ENCODE assay signal across 18 cellular contexts in genomic region chr11:45811109-45811435, GRCh38. TPM values are rescaled to one million over a fixed set of nuclear protein-coding genes. Genes with fewer than 3 reads are reported as not detected.
DNase-seq lines count a peak whose midpoint lies in the region; ATAC-seq, FAIRE-seq and TF ChIP-seq lines count a peak whose summit lies in the region.
"Had no signal": no experiment of that assay in that cellular context is flagged by ENCODE, and none has a peak within 500 bp of the region (broad histone marks: within the 10 kb centered on the region; RNA-seq: fewer than 3 reads in every experiment).

No MANE protein-coding gene starts in this region.

- TF ChIP-seq RAD21 in K562 (CRISPR knock-in tag; conservative IDR thresholded peaks at IDR 0.05 in 1 of 2, IDR thresholded peaks at IDR 0.05 in 1 of 2) = no peak

- H3K36me3 ChIP-seq in BLaER1 treated with 17β-estradiol and CSF1 and Interleukin-3, amounts not matched to agents 10 nM and 100 nM = peaks cover 24 to 56% (median 36%) of the 10 kb centered on the region in 11 experiments
- peaks cover 42% of the 10 kb centered on the region; the same call in 2 of the 3 replicates for H3K36me3 ChIP-seq in K562 (ENCODE audit: control insufficient read depth, insufficient read depth, low read length)
- peaks cover 0 to 5% of the 10 kb centered on the region in 2 donors for H3K36me3 ChIP-seq in aorta (ENCODE audit: control insufficient read depth in 1 of 2, insufficient read depth in 2 of 2, low read length in 1 of 2)

- peak overlapping the region in 4 of 11 experiments; percentile 19 to 30 (median 28); a peak in 3 of 22 replicates for H3K27ac ChIP-seq in BLaER1 treated with 17β-estradiol and CSF1 and Interleukin-3, amounts not matched to agents 10 nM and 100 nM
- no peak overlapping the region for H3K27ac ChIP-seq in K562 (ENCODE audit: extremely low read depth, low read depth, low read length)
- no peak overlapping the region for H3K27ac ChIP-seq in aorta (ENCODE audit: low read depth in 1 of 2, low read length in 2 of 2)

- TF ChIP-seq POLR2A in K562 (conservative IDR thresholded peaks at IDR 0.05) = no peak

- no TSS peak for BruUV-seq in K562 (replicated peaks; lab: Mats Ljungman, UMichigan)

- no peaks in the 10 kb centered on the region for H3K27me3 Mint-ChIP-seq in progenitor cell of endocrine pancreas

- POLR2A ChIA-PET in K562 (lab: Yijun Ruan, JAX) = interaction anchor here (1.0 kb wide), 1 partner anchor 13 kb away, joined by 6 read pairs; no protein-coding TSS in a partner anchor

- ATAC-seq in K562 = no peak
- ATAC-seq in aorta (ENCODE audit: low FRiP score) = peak; percentile 22
- ATAC-seq: CD8-positive, alpha-beta T cell; GM12878; GM23338 had no signal

- in situ Hi-C loops in K562 (cut with MboI) = no loop called here

- H3K4me1 Mint-ChIP-seq in progenitor cell of endocrine pancreas (ENCODE audit: low read depth) = peaks cover 11% of the 10 kb centered on the region

- TF ChIP-seq CTCF in K562 (IDR thresholded peaks at IDR 0.05 in 2 of 3, conservative IDR thresholded peaks at IDR 0.05 in 1 of 3; ENCODE audit: insufficient read depth in 2 of 3, low read depth in 1 of 3, low read length in 3 of 3) (no peak), progenitor cell of endocrine pancreas (IDR thresholded peaks at IDR 0.05; ENCODE audit: unreplicated experiment) (no peak)

- H3K79me2 ChIP-seq in K562 (ENCODE audit: control insufficient read depth, insufficient read depth, low read length) = peaks cover 17% of the 10 kb centered on the region

- H3K9ac ChIP-seq in BLaER1 treated with 17β-estradiol and CSF1 and Interleukin-3, amounts not matched to agents 10 nM and 100 nM = peak overlapping the region in 1 of 11 experiments; percentile 14; a peak in 2 of 22 replicates
- no peak overlapping the region for H3K9ac ChIP-seq in K562 (ENCODE audit: insufficient read depth in 1 of 2, low read depth in 2 of 2, low read length in 2 of 2)

- H2AFZ ChIP-seq in K562 (ENCODE audit: low read depth, low read length) = no peak overlapping the region
- H2AFZ ChIP-seq: GM23338 had no signal

- no peak for DNase-seq in K562 (ENCODE audit: extremely low read depth in 1 of 4, low spot score in 3 of 4)
- no peak for DNase-seq in progenitor cell of endocrine pancreas (ENCODE audit: low spot score, unreplicated experiment)
- DNase-seq in aorta = no peak
- DNase-seq in COR-L47 (lab: John Stamatoyannopoulos, UW) = no peak
- DNase-seq in Ammon's horn (ENCODE audit: low spot score) = no peak
- DNase-seq in amniotic stem cell (lab: John Stamatoyannopoulos, UW) = no peak
- DNase-seq: ACHN; CD8-positive, alpha-beta T cell; DMS 273 treated with DMSO at 0.1 percent for 48 hours; DMS53; DND-41; EL; HCEC 1CT had no signal

- H3K27me3 ChIP-seq in BLaER1 treated with 17β-estradiol and CSF1 and Interleukin-3, amounts not matched to agents 10 nM and 100 nM = no peaks in the 10 kb centered on the region
- H3K27me3 ChIP-seq in K562 (ENCODE audit: control insufficient read depth in 2 of 2, insufficient read depth in 2 of 2, low read length in 2 of 2) (no peaks in the 10 kb centered on the region), aorta (ENCODE audit: control insufficient read depth in 1 of 2, insufficient read depth in 2 of 2, low read length in 1 of 2) (no peaks in the 10 kb centered on the region)

- intact Hi-C loops in K562 (cut with micrococcal nuclease) (no loop called here), aorta (cut with DNase I) (no loop called here)

- peak overlapping the region in 10 of 11 experiments; percentile 22 to 71 (median 60); a peak in 19 of 22 replicates for H3K4me2 ChIP-seq in BLaER1 treated with 17β-estradiol and CSF1 and Interleukin-3, amounts not matched to agents 10 nM and 100 nM
- no peak overlapping the region for H3K4me2 ChIP-seq in K562 (ENCODE audit: insufficient read depth, low read length)
- H3K4me2 ChIP-seq: GM23338 had no signal

- no peaks in the 10 kb centered on the region for H3K9me3 ChIP-seq in BLaER1 treated with 17β-estradiol and CSF1 and Interleukin-3, amounts not matched to agents 10 nM and 100 nM (replicated peaks in 1 of 11)
- H3K9me3 ChIP-seq in K562 (replicated peaks; ENCODE audit: control insufficient read depth, insufficient read depth, low read depth, low read length) = no peaks in the 10 kb centered on the region
- no peaks in the 10 kb centered on the region for H3K9me3 ChIP-seq in aorta (ENCODE audit: control insufficient read depth, low read length)

- H3K27ac Mint-ChIP-seq in progenitor cell of endocrine pancreas = peak overlapping the region; percentile 84
- H3K27ac Mint-ChIP-seq: CD8-positive, alpha-beta T cell; GM23338 had no signal

- CTCF ChIA-PET in K562 (lab: Yijun Ruan, JAX; ENCODE audit: low intra/inter-chr PET ratio) = no interaction called here

- FAIRE-seq in K562 (lab: Jason Lieb, UNC) = no peak
- FAIRE-seq: A204.1, GM12878, H54 had no signal

- H3K4me3 ChIP-seq in BLaER1 treated with 17β-estradiol and CSF1 and Interleukin-3, amounts not matched to agents 10 nM and 100 nM = no peak overlapping the region
- no peak overlapping the region for H3K4me3 ChIP-seq in K562
- H3K4me3 ChIP-seq in aorta (ENCODE audit: low read length in 2 of 2) = no peak overlapping the region
- H3K4me3 ChIP-seq: GM12878, GM23338 had no signal

- WGBS in K562 (ENCODE audit: insufficient coverage, low coverage, missing lambda C conversion rate) = 88% methylated on average over 16 of the region's 17 CpGs
- 93 to 94% methylated on average over 17 of the region's 17 CpGs for WGBS in aorta, 2 donors

- H3K9me3 Mint-ChIP-seq in progenitor cell of endocrine pancreas (ENCODE audit: low read depth) = no peaks in the 10 kb centered on the region
- H3K9me3 Mint-ChIP-seq: CD8-positive, alpha-beta T cell; GM23338 had no signal

- H3K4me3 Mint-ChIP-seq in progenitor cell of endocrine pancreas (ENCODE audit: low read depth) = no peak overlapping the region
- H3K4me3 Mint-ChIP-seq: CD8-positive, alpha-beta T cell; GM23338 had no signal

- no peaks in the 10 kb centered on the region for H3K9me1 ChIP-seq in K562 (ENCODE audit: control insufficient read depth, insufficient read depth, low read length)

- H3K36me3 Mint-ChIP-seq in progenitor cell of endocrine pancreas (ENCODE audit: insufficient read depth) = peaks cover 5% of the 10 kb centered on the region

- H4K20me1 ChIP-seq in BLaER1 treated with 17β-estradiol and CSF1 and Interleukin-3, amounts not matched to agents 10 nM and 100 nM = peaks cover 12 to 70% (median 57%) of the 10 kb centered on the region in 11 experiments; a peak in 18 of 22 replicates
- H4K20me1 ChIP-seq in K562 (replicated peaks; ENCODE audit: control insufficient read depth, insufficient read depth, low read length) = peaks cover 3% of the 10 kb centered on the region; the same call in 1 of the 2 replicates

- no peak for TF ChIP-seq EP300 in K562 (IDR thresholded peaks at IDR 0.05; ENCODE audit: low read length)

- peaks cover 46 to 66% (median 59%) of the 10 kb centered on the region in 10 experiments for H3K4me1 ChIP-seq in BLaER1 treated with 17β-estradiol and CSF1 and Interleukin-3, amounts not matched to agents 10 nM and 100 nM
- peaks cover 10 to 25% of the 10 kb centered on the region in 2 experiments; a peak in 4 of 5 replicates for H3K4me1 ChIP-seq in K562 (replicated peaks in 1 of 2; ENCODE audit: control insufficient read depth in 2 of 2, insufficient read depth in 2 of 2, low read length in 2 of 2)
- no peaks in the 10 kb centered on the region for H3K4me1 ChIP-seq in aorta (ENCODE audit: control insufficient read depth in 1 of 2, insufficient read depth in 2 of 2, low read length in 2 of 2)

RNA-seq across cellular contexts. Expression of gene SLC35C1, which starts 6.1 kb away (rescaled TPM):
- total RNA-seq in K562 (2011; cell fraction: chromatin; rRNA removed; ENCODE audit: low replicate concordance) = 4.6 and 15.0 TPM in 2 replicates
- total RNA-seq in K562 (2011; cell fraction: nucleolus; rRNA removed) = 15.7 and 22.2 TPM in 2 replicates
- 13.6 and 16.2 TPM in 2 replicates for total RNA-seq in K562 (2011; cell fraction: nucleoplasm; rRNA removed)
- total RNA-seq in K562 (2014; rRNA removed) (3.6 and 5.4 TPM in 2 replicates), K562 (2014; rRNA removed; fragmentation: Illumina TruSeq; extraction: Trizol) (0.96 and 1.5 TPM in 2 replicates), K562 (2015; rRNA removed; fragmentation: Illumina TruSeq; extraction: Trizol) (2.4 and 3.0 TPM in 2 replicates), K562 (2021) (13.1 and 14.9 TPM in 2 replicates), progenitor cell of endocrine pancreas (12.8 and 14.0 TPM in 2 replicates), aorta (10 to 100 TPM; 11.5 to 11.8 TPM)
- polyA plus RNA-seq in K562 (2011; rRNA removed) (1.3 and 2.6 TPM in 2 replicates), K562 (2014; fragmentation: Illumina TruSeq; extraction: Trizol) (7.4 and 9.7 TPM in 2 replicates), K562 (2014; fragmentation: Nextera tagmentation; extraction: Ambion mirVana) (under 1 TPM; 0.65 to 0.98 TPM), K562 (2014; rRNA removed) (4.2 and 4.4 TPM in 2 replicates), aorta (1 to 10 TPM; 6.5 to 9.4 TPM)
- 2.8 and 7.0 TPM in 2 replicates for polyA plus RNA-seq in K562 (2011; cell fraction: cytosol; rRNA removed)
- 2.6 and 5.4 TPM in 2 replicates for polyA plus RNA-seq in K562 (2011; cell fraction: nucleus; rRNA removed)
- 9.2 and 10.4 TPM in 2 replicates for polyA plus RNA-seq in K562 (2012)
- 2.1 and 2.5 TPM in 2 replicates for polyA minus RNA-seq in K562 (2011; rRNA and poly(A)+ RNA removed)
- polyA minus RNA-seq in K562 (2011; cell fraction: cytosol; rRNA and poly(A)+ RNA removed) = 13.7 and 13.8 TPM in 2 replicates
- 4.8 and 4.9 TPM in 2 replicates for polyA minus RNA-seq in K562 (2011; cell fraction: nucleus; rRNA and poly(A)+ RNA removed)

RNA-seq across cellular contexts. Expression of gene CRY2, which starts 36.2 kb away (rescaled TPM):
- total RNA-seq in K562 (2011; cell fraction: chromatin; rRNA removed; ENCODE audit: low replicate concordance) = 74.3 and 112 TPM in 2 replicates
- total RNA-seq in K562 (2011; cell fraction: nucleolus; rRNA removed) = 59.2 and 64.6 TPM in 2 replicates
- 69.7 and 90.4 TPM in 2 replicates for total RNA-seq in K562 (2011; cell fraction: nucleoplasm; rRNA removed)
- total RNA-seq in K562 (2014; rRNA removed) (15.1 and 18.3 TPM in 2 replicates), K562 (2014; rRNA removed; fragmentation: Illumina TruSeq; extraction: Trizol) (8.5 and 10.4 TPM in 2 replicates), K562 (2015; rRNA removed; fragmentation: Illumina TruSeq; extraction: Trizol) (10.9 and 13.3 TPM in 2 replicates), K562 (2021) (23.9 and 24.0 TPM in 2 replicates), progenitor cell of endocrine pancreas (34.1 and 34.8 TPM in 2 replicates), aorta (10 to 100 TPM; 32.6 to 54.1 TPM)
- polyA plus RNA-seq in K562 (2011; rRNA removed) (15.8 and 21.7 TPM in 2 replicates), K562 (2014; fragmentation: Illumina TruSeq; extraction: Trizol) (14.5 and 14.8 TPM in 2 replicates), K562 (2014; fragmentation: Nextera tagmentation; extraction: Ambion mirVana) (1 to 10 TPM; 2.3 to 3.3 TPM), K562 (2014; rRNA removed) (13.5 and 17.1 TPM in 2 replicates), aorta (10 to 100 TPM in 1 of 2 donors, 1 to 10 TPM in 1; 6.4 to 23.7 TPM)
- 16.3 and 16.9 TPM in 2 replicates for polyA plus RNA-seq in K562 (2011; cell fraction: cytosol; rRNA removed)
- 59.5 and 77.3 TPM in 2 replicates for polyA plus RNA-seq in K562 (2011; cell fraction: nucleus; rRNA removed)
- polyA plus RNA-seq in K562 (2012) = 10.6 and 11.5 TPM in 2 replicates
- polyA minus RNA-seq in K562 (2011; rRNA and poly(A)+ RNA removed) = 27.1 and 32.0 TPM in 2 replicates
- polyA minus RNA-seq in K562 (2011; cell fraction: cytosol; rRNA and poly(A)+ RNA removed) = 17.7 and 18.3 TPM in 2 replicates
- 28.8 and 31.0 TPM in 2 replicates for polyA minus RNA-seq in K562 (2011; cell fraction: nucleus; rRNA and poly(A)+ RNA removed)
